ENCODE assay signal across 8 cellular contexts in the genomic region with DNA sequence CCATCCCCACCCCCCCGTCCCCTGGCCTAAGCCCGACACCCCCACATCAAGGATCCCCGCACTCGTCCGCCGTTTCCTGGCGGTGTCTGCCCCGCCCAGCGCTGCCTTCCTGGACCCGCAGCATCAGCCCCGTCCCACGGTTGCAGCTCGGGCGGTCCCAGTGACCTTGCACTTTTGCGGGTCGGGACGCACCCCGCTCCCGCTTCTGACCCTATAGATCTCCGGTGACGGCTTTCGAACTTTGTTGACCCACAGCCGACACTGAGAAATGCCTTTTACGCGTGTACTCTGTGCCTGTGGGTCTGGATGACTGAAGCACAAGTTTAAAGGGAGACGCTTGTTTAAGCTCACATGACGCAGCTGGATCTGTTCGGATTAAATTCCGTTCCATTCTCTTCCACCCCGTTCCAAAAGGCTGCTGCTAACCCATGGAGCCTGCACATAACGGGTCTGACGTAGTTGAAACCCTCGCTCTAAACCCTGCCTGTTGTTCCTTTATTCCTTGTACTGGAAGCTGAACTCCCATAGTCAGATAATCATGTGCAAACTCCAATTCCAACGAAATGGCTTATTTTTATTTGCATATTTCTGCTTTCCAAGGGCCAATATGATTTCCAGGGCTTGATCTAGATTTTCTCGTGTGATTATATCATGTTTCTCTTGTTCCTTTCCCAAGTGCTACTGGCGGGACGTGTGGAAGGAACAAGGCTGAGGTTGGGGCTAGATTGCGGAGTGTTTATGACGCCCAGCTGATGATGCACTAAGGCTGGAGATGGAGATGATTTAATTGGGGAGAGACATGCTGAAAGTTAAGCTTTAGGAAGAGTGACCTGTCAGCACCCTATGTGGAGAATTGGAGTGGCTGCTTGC. TPM values are rescaled to one million over a fixed set of nuclear protein-coding genes. Genes with fewer than 3 reads are reported as not detected.
A peak's percentile ranks its signal among the peaks of the same experiment; 100 is the strongest.
DNase-seq lines count a peak whose midpoint lies in the region; ATAC-seq and TF ChIP-seq lines count a peak whose summit lies in the region.

No MANE protein-coding gene starts in this region.

- H3K27me3 Mint-ChIP-seq in activated CD8-positive, alpha-beta T cell treated with anti-CD3 and anti-CD28 coated beads, Interleukin-2, amount 10 ng/mL, durations not matched to agents 7 days and 5 days (ENCODE audit: low read depth) = peaks cover 5% of the 10 kb centered on the region

- WGBS in suprapubic skin = 6% methylated on average over 16 of the region's 39 CpGs

- TF ChIP-seq EP300 in suprapubic skin (IDR thresholded peaks at IDR 0.05) = no peak

- peak overlapping the region; percentile 88 for H3K4me3 Mint-ChIP-seq in activated CD8-positive, alpha-beta T cell treated with anti-CD3 and anti-CD28 coated beads, Interleukin-2, amount 10 ng/mL, durations not matched to agents 7 days and 5 days

- H3K4me2 ChIP-seq in BLaER1 = peak overlapping the region; percentile 92

- ATAC-seq in GM21447 (IDR thresholded peaks at IDR 0.05; ENCODE audit: unreplicated experiment) (peak; percentile 24), GM18873 (IDR thresholded peaks at IDR 0.05; ENCODE audit: low FRiP score, unreplicated experiment) (no peak)
- ATAC-seq in activated CD8-positive, alpha-beta T cell treated with anti-CD3 and anti-CD28 coated beads, Interleukin-2, amount 10 ng/mL, durations not matched to agents 7 days and 5 days = peak; percentile 38

- CTCF ChIA-PET in activated CD8-positive, alpha-beta T cell treated with anti-CD3 and anti-CD28 coated beads, Interleukin-2, amount 10 ng/mL, durations not matched to agents 7 days and 5 days (lab: Charles Lee) = interaction anchor here (0.8 to 4.4 kb wide), 10 partner anchors 15 to 136 kb away, joined by 3 to 32 read pairs (median 6); a partner anchor contains a TSS

- POLR2A ChIA-PET in activated CD8-positive, alpha-beta T cell treated with anti-CD3 and anti-CD28 coated beads, Interleukin-2, amount 10 ng/mL, durations not matched to agents 7 days and 5 days (lab: Charles Lee) = interaction anchor here (0.5 to 1.5 kb wide), 4 partner anchors 15 to 179 kb away, joined by 3 to 5 read pairs (median 4); a partner anchor contains a TSS

- H3K4me3 ChIP-seq in BLaER1 = peak overlapping the region; percentile 78
- H3K4me3 ChIP-seq in epithelial cell of esophagus (ENCODE audit: low read length) = peak overlapping the region; percentile 80
- H3K4me3 ChIP-seq in suprapubic skin = peak overlapping the region; percentile 95

- H3K27me3 ChIP-seq in BLaER1 = no peaks in the 10 kb centered on the region
- H3K27me3 ChIP-seq in suprapubic skin = no peaks in the 10 kb centered on the region

- peak overlapping the region; percentile 79 for H3K9ac ChIP-seq in BLaER1

- H3K36me3 ChIP-seq in BLaER1 = peaks cover 33% of the 10 kb centered on the region
- H3K36me3 ChIP-seq in suprapubic skin = peaks cover 10% of the 10 kb centered on the region

- no peaks in the 10 kb centered on the region for H3K9me3 Mint-ChIP-seq in activated CD8-positive, alpha-beta T cell treated with anti-CD3 and anti-CD28 coated beads, Interleukin-2, amount 10 ng/mL, durations not matched to agents 7 days and 5 days (ENCODE audit: insufficient read depth)

- DNase-seq in Kasumi-1 (lab: John Stamatoyannopoulos, UW) = peak; percentile 12 to 26
- DNase-seq in activated CD8-positive, alpha-beta T cell treated with anti-CD3 and anti-CD28 coated beads, Interleukin-2, amount 10 ng/mL, durations not matched to agents 7 days and 5 days = peak; percentile 46
- peak; percentile 40 for DNase-seq in epithelial cell of esophagus (ENCODE audit: low read depth)
- DNase-seq in mucosa of gallbladder (ENCODE audit: low spot score) = peak; percentile 39
- DNase-seq in suprapubic skin (ENCODE audit: low spot score in 2 of 2) = no peak

- H3K4me1 ChIP-seq in BLaER1 = peaks cover 19% of the 10 kb centered on the region
- peaks cover 35% of the 10 kb centered on the region for H3K4me1 ChIP-seq in suprapubic skin

- no peak for TF ChIP-seq POLR2A in suprapubic skin (IDR thresholded peaks at IDR 0.05)

- H3K27ac ChIP-seq in BLaER1 = peak overlapping the region; percentile 80
- peak overlapping the region; percentile 92 for H3K27ac ChIP-seq in suprapubic skin

- H3K4me1 Mint-ChIP-seq in activated CD8-positive, alpha-beta T cell treated with anti-CD3 and anti-CD28 coated beads, Interleukin-2, amount 10 ng/mL, durations not matched to agents 7 days and 5 days (ENCODE audit: low read depth) = peaks cover 27% of the 10 kb centered on the region

- H3K9me3 ChIP-seq in BLaER1 = no peaks in the 10 kb centered on the region
- H3K9me3 ChIP-seq in suprapubic skin = no peaks in the 10 kb centered on the region

- TF ChIP-seq CTCF in epithelial cell of esophagus (IDR thresholded peaks at IDR 0.05; ENCODE audit: insufficient read depth, low read depth, low read length, missing control alignments) (no peak), suprapubic skin (IDR thresholded peaks at IDR 0.05) (no peak)

- peaks cover 14% of the 10 kb centered on the region for H3K36me3 Mint-ChIP-seq in activated CD8-positive, alpha-beta T cell treated with anti-CD3 and anti-CD28 coated beads, Interleukin-2, amount 10 ng/mL, durations not matched to agents 7 days and 5 days (ENCODE audit: low read depth)

- peaks cover 15% of the 10 kb centered on the region; the same call in 1 of the 2 replicates for H4K20me1 ChIP-seq in BLaER1

- H3K27ac Mint-ChIP-seq in activated CD8-positive, alpha-beta T cell treated with anti-CD3 and anti-CD28 coated beads, Interleukin-2, amount 10 ng/mL, durations not matched to agents 7 days and 5 days = peak overlapping the region; percentile 83

RNA-seq across cellular contexts. Expression of a gene that starts 0.8 kb away (rescaled TPM):
- 10 to 100 TPM; 44.6 to 48.9 TPM for total RNA-seq in activated CD8-positive, alpha-beta T cell treated with anti-CD3 and anti-CD28 coated beads, Interleukin-2, amount 10 ng/mL, durations not matched to agents 7 days and 5 days
- total RNA-seq in mucosa of gallbladder (57.5 TPM), suprapubic skin (10 to 100 TPM; 32.7 to 81.8 (median 52.1) TPM)

RNA-seq across cellular contexts. Expression of a gene that starts 29.6 kb away (rescaled TPM):
- total RNA-seq in activated CD8-positive, alpha-beta T cell treated with anti-CD3 and anti-CD28 coated beads, Interleukin-2, amount 10 ng/mL, durations not matched to agents 7 days and 5 days = 10 to 100 TPM; 22.5 to 22.8 TPM
- total RNA-seq in mucosa of gallbladder = 35.5 TPM
- total RNA-seq in suprapubic skin = 10 to 100 TPM; 31.5 to 42.1 (median 34.7) TPM

RNA-seq across cellular contexts. Expression of a gene that starts 51.5 kb away (rescaled TPM):
- under 1 TPM in 1 of 2 experiments, not detected in 1; 0.18 TPM for total RNA-seq in activated CD8-positive, alpha-beta T cell treated with anti-CD3 and anti-CD28 coated beads, Interleukin-2, amount 10 ng/mL, durations not matched to agents 7 days and 5 days
- not detected for total RNA-seq in mucosa of gallbladder
- 1 to 10 TPM; 1.0 to 4.2 (median 3.9) TPM for total RNA-seq in suprapubic skin

RNA-seq across cellular contexts. Expression of a gene that starts 54.6 kb away (rescaled TPM):
- total RNA-seq in activated CD8-positive, alpha-beta T cell treated with anti-CD3 and anti-CD28 coated beads, Interleukin-2, amount 10 ng/mL, durations not matched to agents 7 days and 5 days = not detected
- total RNA-seq in mucosa of gallbladder (52.7 TPM), suprapubic skin (1 to 10 TPM; 1.7 to 8.7 (median 6.7) TPM)

RNA-seq across cellular contexts. Expression of a gene that starts 56.6 kb away (rescaled TPM):
- total RNA-seq in activated CD8-positive, alpha-beta T cell treated with anti-CD3 and anti-CD28 coated beads, Interleukin-2, amount 10 ng/mL, durations not matched to agents 7 days and 5 days = 10 to 100 TPM; 53.6 to 57.7 TPM
- total RNA-seq in mucosa of gallbladder = 33.1 TPM
- 10 to 100 TPM in 3 of 4 donors, 1 to 10 TPM in 1; 4.7 to 19.2 (median 14.1) TPM for total RNA-seq in suprapubic skin

Comparison
In these comparisons a context has a peak if more than half of its experiments do, and no peak if none do; other contexts are left out.
1. DNase-seq: peak in Kasumi-1 (2 of 2), activated CD8-positive, alpha-beta T cell treated with anti-CD3 and anti-CD28 coated beads, Interleukin-2, amount 10 ng/mL, durations not matched to agents 7 days and 5 days (single experiment), epithelial cell of esophagus (single experiment) and mucosa of gallbladder (single experiment); none in suprapubic skin (0 of 2).
2. Peak in every context shown above with its lines, with median percentiles within 50 percentile points of each other: H3K4me3 ChIP-seq.